Comparison of ENCODE assay signal across 18 cellular contexts in the genomic region with DNA sequence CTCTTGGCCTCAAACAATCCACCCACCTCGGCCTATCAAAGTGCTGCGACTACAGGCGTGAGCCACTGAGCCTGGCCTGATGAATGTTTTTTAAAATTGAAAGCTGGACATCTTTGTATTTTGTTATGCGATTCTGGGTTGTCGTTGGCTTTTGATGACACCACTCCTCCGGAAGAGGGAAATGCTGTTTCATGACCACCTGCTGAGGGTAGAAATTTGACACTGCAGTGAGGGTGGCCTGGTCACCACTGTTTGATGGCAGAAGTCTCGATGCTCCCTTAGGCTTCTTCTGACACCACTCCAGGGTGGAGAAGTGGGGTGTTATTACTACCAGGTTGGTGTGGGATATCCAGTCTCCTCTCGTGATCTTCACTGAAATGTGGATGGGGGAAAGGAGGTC.
"Had no signal": no experiment of that assay in that cellular context is flagged by ENCODE, and none has a peak within 500 bp of the region (broad histone marks: within the 10 kb centered on the region; RNA-seq: fewer than 3 reads in every experiment).

No MANE protein-coding gene starts in this region.

- H3K27ac ChIP-seq: coronary artery, foreskin keratinocyte, neural progenitor cell, pancreas, right lobe of liver, tibial artery, upper lobe of left lung, vagina had no signal

- H3K36me3 ChIP-seq: neural progenitor cell, pancreas, right lobe of liver, tibial artery, upper lobe of left lung, vagina had no signal

- H3K4me3 ChIP-seq: coronary artery, mucosa of descending colon, neural progenitor cell, pancreas, right lobe of liver, tibial artery, upper lobe of left lung, vagina had no signal

- DNase-seq: effector CD4-positive, alpha-beta T cell; endodermal cell; erythroblast; foreskin keratinocyte; mucosa of descending colon; natural killer cell; nucleus accumbens; pancreas; right lobe of liver; stimulated activated CD4-positive, alpha-beta T cell treated with anti-CD3 and anti-CD28 coated beads, Interleukin-4, amount 100 ng/mL, for 1 hour; tibial artery; upper lobe of left lung had no signal

- H3K9me3 Mint-ChIP-seq: endodermal cell; neural progenitor cell; stimulated activated memory B cell treated with anti-CD40 and anti-IgM and Interleukin-4, amounts not matched to agents 10 μg/mL and 1 μg/mL and 100 μg/mL, for 72 hours; stimulated activated naive CD8-positive, alpha-beta T cell treated with anti-CD3 and anti-CD28 coated beads, Interleukin-15, Interleukin-2, amounts not matched to agents 100 ng/mL and 50 ng/mL, for 24 hours had no signal

- H3K27ac Mint-ChIP-seq: endodermal cell; natural killer cell; neural progenitor cell; progenitor cell of endocrine pancreas; stimulated activated memory B cell treated with anti-CD40 and anti-IgM and Interleukin-4, amounts not matched to agents 10 μg/mL and 1 μg/mL and 100 μg/mL, for 72 hours; stimulated activated naive CD8-positive, alpha-beta T cell treated with anti-CD3 and anti-CD28 coated beads, Interleukin-15, Interleukin-2, amounts not matched to agents 100 ng/mL and 50 ng/mL, for 24 hours had no signal

- H3K4me1 ChIP-seq: foreskin keratinocyte, neural progenitor cell, pancreas, right lobe of liver, tibial artery, upper lobe of left lung, vagina had no signal

- H3K4me3 Mint-ChIP-seq: endodermal cell; natural killer cell; neural progenitor cell; stimulated activated memory B cell treated with anti-CD40 and anti-IgM and Interleukin-4, amounts not matched to agents 10 μg/mL and 1 μg/mL and 100 μg/mL, for 72 hours; stimulated activated naive CD8-positive, alpha-beta T cell treated with anti-CD3 and anti-CD28 coated beads, Interleukin-15, Interleukin-2, amounts not matched to agents 100 ng/mL and 50 ng/mL, for 24 hours had no signal

- H3K36me3 Mint-ChIP-seq: natural killer cell; neural progenitor cell; stimulated activated memory B cell treated with anti-CD40 and anti-IgM and Interleukin-4, amounts not matched to agents 10 μg/mL and 1 μg/mL and 100 μg/mL, for 72 hours had no signal

- H3K4me1 Mint-ChIP-seq: natural killer cell; stimulated activated memory B cell treated with anti-CD40 and anti-IgM and Interleukin-4, amounts not matched to agents 10 μg/mL and 1 μg/mL and 100 μg/mL, for 72 hours had no signal

- H3K9me3 ChIP-seq: mucosa of descending colon, pancreas, right lobe of liver, tibial artery, vagina had no signal

- H3K27me3 Mint-ChIP-seq: progenitor cell of endocrine pancreas; stimulated activated memory B cell treated with anti-CD40 and anti-IgM and Interleukin-4, amounts not matched to agents 10 μg/mL and 1 μg/mL and 100 μg/mL, for 72 hours; stimulated activated naive CD8-positive, alpha-beta T cell treated with anti-CD3 and anti-CD28 coated beads, Interleukin-15, Interleukin-2, amounts not matched to agents 100 ng/mL and 50 ng/mL, for 24 hours had no signal

- H3K27me3 ChIP-seq: foreskin keratinocyte, neural progenitor cell, pancreas, tibial artery, upper lobe of left lung, vagina had no signal
